22 cellular contexts compared by ENCODE assay signal in genomic region chr2:33500177-33500576, GRCh38.
"Had no signal": no experiment of that assay in that cellular context is flagged by ENCODE, and none has a peak within 500 bp of the region (broad histone marks: within the 10 kb centered on the region; RNA-seq: fewer than 3 reads in every experiment).

No MANE protein-coding gene starts in this region.

- H3K27ac Mint-ChIP-seq: activated naive CD8-positive, alpha-beta T cell treated with anti-CD3 and anti-CD28 coated beads, Interleukin-2, amount 10 ng/mL, durations not matched to agents 7 days and 5 days; activated T-cell treated with anti-CD3 and anti-CD28 coated beads, Interleukin-2, amount 50 U/mL, for 24 hours; activated T-helper 17 cell treated with anti-CD3 and anti-CD28 coated beads, Interleukin-2, amount 50 U/mL, for 72 hours; immature natural killer cell; stimulated activated naive CD8-positive, alpha-beta T cell treated with anti-CD3 and anti-CD28 coated beads, Interleukin-15, Interleukin-2, amounts not matched to agents 100 ng/mL and 50 ng/mL, for 24 hours had no signal

- H3K4me1 ChIP-seq: prostate gland had no signal

- H3K4me3 Mint-ChIP-seq: activated naive CD8-positive, alpha-beta T cell treated with anti-CD3 and anti-CD28 coated beads, Interleukin-2, amount 10 ng/mL, durations not matched to agents 7 days and 5 days; activated T-cell treated with anti-CD3 and anti-CD28 coated beads, Interleukin-2, amount 50 U/mL, for 24 hours; activated T-helper 17 cell treated with anti-CD3 and anti-CD28 coated beads, Interleukin-2, amount 50 U/mL, for 72 hours; immature natural killer cell; naive thymus-derived CD8-positive, alpha-beta T cell; stimulated activated naive CD8-positive, alpha-beta T cell treated with anti-CD3 and anti-CD28 coated beads, Interleukin-15, Interleukin-2, amounts not matched to agents 100 ng/mL and 50 ng/mL, for 24 hours had no signal

- DNase-seq: activated CD4-positive, alpha-beta T cell treated with anti-CD3 and anti-CD28 coated beads for 1 hour; activated CD4-positive, alpha-beta T cell treated with anti-CD3 and anti-CD28 coated beads, Interleukin-2, amount 50 U/mL, for 1 hour; activated CD8-positive, alpha-beta memory T cell treated with anti-CD3 and anti-CD28 coated beads, Interleukin-2, amount 50 U/mL, for 4 hours; activated naive CD4-positive, alpha-beta T cell; activated naive CD8-positive, alpha-beta T cell treated with anti-CD3 and anti-CD28 coated beads, Interleukin-2, amount 10 ng/mL, durations not matched to agents 7 days and 5 days; activated T-cell treated with anti-CD3 and anti-CD28 coated beads, Interleukin-2, amount 50 U/mL, for 24 hours; amygdala; cortex of kidney; effector CD4-positive, alpha-beta T cell; erythroblast; foreskin fibroblast; immature natural killer cell; kidney glomerular epithelial cell; left lung; naive thymus-derived CD8-positive, alpha-beta T cell; ovary; stimulated activated CD4-positive, alpha-beta T cell treated with anti-CD3 and anti-CD28 coated beads, Interleukin-2, amount 100 ng/mL, for 48 hours; WERI-Rb-1 had no signal

- H3K27me3 Mint-ChIP-seq: activated naive CD8-positive, alpha-beta T cell treated with anti-CD3 and anti-CD28 coated beads, Interleukin-2, amount 10 ng/mL, durations not matched to agents 7 days and 5 days; activated T-cell treated with anti-CD3 and anti-CD28 coated beads, Interleukin-2, amount 50 U/mL, for 24 hours; activated T-helper 17 cell treated with anti-CD3 and anti-CD28 coated beads, Interleukin-2, amount 50 U/mL, for 72 hours had no signal

- H3K27me3 ChIP-seq: left lung, ovary, tibial nerve had no signal

- H3K27ac ChIP-seq: left lung, ovary, prostate gland, tibial nerve, WERI-Rb-1 had no signal

- H3K9me3 Mint-ChIP-seq: activated T-cell treated with anti-CD3 and anti-CD28 coated beads, Interleukin-2, amount 50 U/mL, for 24 hours; activated T-helper 17 cell treated with anti-CD3 and anti-CD28 coated beads, Interleukin-2, amount 50 U/mL, for 72 hours had no signal

- ATAC-seq: activated T-helper 17 cell treated with anti-CD3 and anti-CD28 coated beads, Interleukin-2, amount 50 U/mL, for 72 hours; left lung; naive thymus-derived CD8-positive, alpha-beta T cell had no signal
